3 cellular contexts compared by ENCODE assay signal in genomic region chr13:72634859-72635258, GRCh38.
A peak's percentile ranks its signal among the peaks of the same experiment; 100 is the strongest.
TF ChIP-seq lines count a peak whose summit lies in the region.

No MANE protein-coding gene starts in this region.

TF ChIP-seq in A549, 52 proteins besides CTCF, POLR2A, EP300 and RAD21:
- TF ChIP-seq KDM5A (IDR thresholded peaks at IDR 0.05) (no peak), REST (IDR thresholded peaks at IDR 0.05) (no peak), RNF2 (IDR thresholded peaks at IDR 0.05; ENCODE audit: borderline replicate concordance, low read depth) (no peak), MAFK (IDR thresholded peaks at IDR 0.05; ENCODE audit: partially characterized antibody) (peak; percentile 46), ZSCAN20 (CRISPR knock-in tag; IDR thresholded peaks at IDR 0.05) (no peak), RCOR1 (IDR thresholded peaks at IDR 0.05; ENCODE audit: low read depth, low read length) (no peak)

TF ChIP-seq in IMR-90, 13 proteins besides CTCF, POLR2A, EP300 and RAD21:
- TF ChIP-seq MXI1 (IDR thresholded peaks at IDR 0.05; ENCODE audit: borderline replicate concordance, low read depth, low read length), result no peak
- TF ChIP-seq MAFK (IDR thresholded peaks at IDR 0.05; ENCODE audit: low read depth, low read length), result peak; percentile 54

TF ChIP-seq in H1, 55 proteins besides CTCF, POLR2A, EP300 and RAD21:
- TF ChIP-seq ZNF274 (IDR thresholded peaks at IDR 0.05; ENCODE audit: borderline replicate concordance, extremely low read depth, low read length) (no peak), CHD1 (IDR thresholded peaks at IDR 0.05; ENCODE audit: low read depth, low read length) (no peak), FOSL1 (IDR thresholded peaks at IDR 0.05; ENCODE audit: insufficient read depth, low read depth, low read length) (no peak)
